8 cellular contexts compared by ENCODE assay signal in genomic region chr5:38994329-38994927, GRCh38.
DNase-seq lines count a peak whose midpoint lies in the region; ATAC-seq and TF ChIP-seq lines count a peak whose summit lies in the region.

No MANE protein-coding gene starts in this region.

- intact Hi-C loops in lower leg skin (cut with DNase I; ENCODE audit: low total_unique reads): loop anchor here (10.0 kb wide), 1 partner anchor 80 kb away; the partner anchor contains the start of gene RICTOR

- H3F3A ChIP-seq in SU-DHL-6 (ENCODE audit: insufficient read depth): peaks cover 4% of the 10 kb centered on the region; the same call in 1 of the 2 replicates

- no peak for TF ChIP-seq POLR2A in lower leg skin (IDR thresholded peaks at IDR 0.05)

- no peak for ATAC-seq in GM19455 (IDR thresholded peaks at IDR 0.05; ENCODE audit: unreplicated experiment)

- no peaks in the 10 kb centered on the region for H3K27me3 ChIP-seq in SU-DHL-6 (ENCODE audit: low read length)
- H3K27me3 ChIP-seq in osteoblast (ENCODE audit: insufficient read depth, low read length): no peaks in the 10 kb centered on the region

- H3K4me3 ChIP-seq in SU-DHL-6 (ENCODE audit: insufficient read depth, low read length, poor library complexity, severe bottlenecking) (no peak overlapping the region), osteoblast (ENCODE audit: insufficient read depth, low read length) (no peak overlapping the region), lower leg skin (ENCODE audit: low read depth, poor library complexity, severe bottlenecking) (no peak overlapping the region)

- H3K9me3 ChIP-seq in SU-DHL-6 (ENCODE audit: insufficient read depth, low read length) (no peaks in the 10 kb centered on the region), osteoblast (ENCODE audit: low read depth, low read length) (no peaks in the 10 kb centered on the region)

- 33 to 36% methylated on average over 5 of the region's 5 CpGs for WGBS in lower leg skin, 2 donors

- in situ Hi-C loops in ACHN (cut with HindIII; ENCODE audit: low pct_ligation_motif_present, low pct_unique_long_range_greater_than_20kb, low sequenced_read_pairs): no loop called here

- H2AFZ ChIP-seq in SU-DHL-6 (ENCODE audit: low read depth, low read length, severe bottlenecking): no peak overlapping the region
- no peak overlapping the region for H2AFZ ChIP-seq in osteoblast (ENCODE audit: low read length)

- no peak overlapping the region for H3K9ac ChIP-seq in SU-DHL-6 (ENCODE audit: low read length)

- no peaks in the 10 kb centered on the region for H4K20me1 ChIP-seq in SU-DHL-6 (ENCODE audit: low read depth, low read length)
- H4K20me1 ChIP-seq in osteoblast (ENCODE audit: insufficient read depth, low read length): no peaks in the 10 kb centered on the region

- H3K4me2 ChIP-seq in SU-DHL-6 (ENCODE audit: low read depth, low read length, poor library complexity, severe bottlenecking): no peak overlapping the region
- no peak overlapping the region for H3K4me2 ChIP-seq in osteoblast (ENCODE audit: insufficient read depth, low read length)

- TF ChIP-seq CTCF in SU-DHL-6 (IDR thresholded peaks at IDR 0.05; ENCODE audit: insufficient read depth, low read length, poor library complexity, severe bottlenecking) (peak; percentile 26), osteoblast (IDR thresholded peaks at IDR 0.05; ENCODE audit: extremely low read depth, low read depth, low read length) (peak; percentile 74), lower leg skin (IDR thresholded peaks at IDR 0.05) (no peak)

- H3K4me1 ChIP-seq in osteoblast (ENCODE audit: insufficient read depth, low read length): no peaks in the 10 kb centered on the region

- H3K79me2 ChIP-seq in SU-DHL-6 (ENCODE audit: insufficient read depth, low read length) (no peaks in the 10 kb centered on the region), osteoblast (ENCODE audit: insufficient read depth, low read length) (peaks cover 9% of the 10 kb centered on the region)

- H3K9me2 ChIP-seq in SU-DHL-6 (replicated peaks; ENCODE audit: insufficient read depth, low read length): no peaks in the 10 kb centered on the region

- DNase-seq in ACHN: peak; percentile 84
- DNase-seq in ELF-1 (ENCODE audit: low read depth, low spot score): peak; percentile 49
- peak; percentile 74 for DNase-seq in LHCN-M2 (ENCODE audit: low read depth)
- DNase-seq in fibroblast of the conjunctiva (ENCODE audit: low read depth): peak; percentile 68
- DNase-seq in osteoblast (ENCODE audit: insufficient read length, low spot score, missing footprints): peak; percentile 60
- no peak for DNase-seq in lower leg skin (ENCODE audit: low spot score in 2 of 2)

- peaks cover 6% of the 10 kb centered on the region; the same call in 1 of the 2 replicates for H3K36me3 ChIP-seq in SU-DHL-6 (ENCODE audit: low read length)
- H3K36me3 ChIP-seq in osteoblast (ENCODE audit: insufficient read depth, low read length): peaks cover 9% of the 10 kb centered on the region

- H3K27ac ChIP-seq in SU-DHL-6 (ENCODE audit: low read depth, low read length): no peak overlapping the region
- no peak overlapping the region for H3K27ac ChIP-seq in osteoblast (ENCODE audit: low read depth, low read length)

Comparison
In these comparisons a context has a peak if more than half of its experiments do, and no peak if none do; other contexts are left out.
1. DNase-seq: peak in ACHN (single experiment), ELF-1 (single experiment), LHCN-M2 (single experiment), fibroblast of the conjunctiva (single experiment) and osteoblast (single experiment); none in lower leg skin (0 of 2).
2. CTCF ChIP-seq: peak in SU-DHL-6 (single experiment) and osteoblast (single experiment); none in lower leg skin (0 of 3).